Comparison of ENCODE assay signal across 21 cellular contexts in genomic region chr1:35531368-35531767, GRCh38. TPM values are rescaled to one million over a fixed set of nuclear protein-coding genes. Genes with fewer than 3 reads are reported as not detected.
DNase-seq lines count a peak whose midpoint lies in the region; ATAC-seq and TF ChIP-seq lines count a peak whose summit lies in the region.
"Had no signal": no experiment of that assay in that cellular context is flagged by ENCODE, and none has a peak within 500 bp of the region (broad histone marks: within the 10 kb centered on the region; RNA-seq: fewer than 3 reads in every experiment).

No MANE protein-coding gene starts in this region.

- DNase-seq in Right ventricle myocardium inferior (ENCODE audit: missing footprints) (no peak), right atrium auricular region (ENCODE audit: low spot score) (no peak), chondrocyte (ENCODE audit: low spot score) (no peak), left ventricle myocardium inferior (no peak), iPS DF 6.9 (ENCODE audit: low read depth, low spot score) (no peak), GM13976 (ENCODE audit: low spot score) (no peak), anterior cingulate cortex (lab: John Stamatoyannopoulos, UW) (no peak)
- DNase-seq in activated T-cell treated with anti-CD3 and anti-CD28 coated beads, Interleukin-2, amount 50 U/mL, for 24 hours: no peak
- DNase-seq: CD4-positive, alpha-beta T cell; CD8-positive, alpha-beta memory T cell; DMS 273 treated with DMSO at 0.1 percent for 48 hours; DMS79; GF-D8; GM23248; H7; HCEC 1CT had no signal

- peaks cover 23% of the 10 kb centered on the region for H3K36me3 Mint-ChIP-seq in chondrocyte (ENCODE audit: low read depth)
- H3K36me3 Mint-ChIP-seq in activated T-cell treated with anti-CD3 and anti-CD28 coated beads, Interleukin-2, amount 50 U/mL, for 24 hours (ENCODE audit: low read depth): peaks cover 62% of the 10 kb centered on the region

- intact Hi-C loops in Right ventricle myocardium inferior (cut with DNase I) (no loop called here), left ventricle myocardium inferior (cut with micrococcal nuclease) (no loop called here)

- H3K4me1 Mint-ChIP-seq in chondrocyte (ENCODE audit: low read depth): peaks cover 47% of the 10 kb centered on the region
- H3K4me1 Mint-ChIP-seq in activated T-cell treated with anti-CD3 and anti-CD28 coated beads, Interleukin-2, amount 50 U/mL, for 24 hours (ENCODE audit: low read depth): peaks cover 24% of the 10 kb centered on the region
- H3K4me1 Mint-ChIP-seq: CD14-positive monocyte had no signal

- H3K27me3 Mint-ChIP-seq in chondrocyte (ENCODE audit: low read depth): no peaks in the 10 kb centered on the region
- H3K27me3 Mint-ChIP-seq in activated T-cell treated with anti-CD3 and anti-CD28 coated beads, Interleukin-2, amount 50 U/mL, for 24 hours: no peaks in the 10 kb centered on the region
- H3K27me3 Mint-ChIP-seq: B cell; CD4-positive, alpha-beta T cell; CD8-positive, alpha-beta memory T cell had no signal

- no CpG with 5 or more reads among the region's 6 CpGs for WGBS in iPS DF 6.9 (ENCODE audit: insufficient coverage, insufficient read length)

- H3K27ac Mint-ChIP-seq in chondrocyte (ENCODE audit: unreplicated experiment): peak overlapping the region; percentile 28
- H3K27ac Mint-ChIP-seq in activated T-cell treated with anti-CD3 and anti-CD28 coated beads, Interleukin-2, amount 50 U/mL, for 24 hours: no peak overlapping the region
- H3K27ac Mint-ChIP-seq: B cell; CD4-positive, alpha-beta T cell had no signal

- H3K4me1 ChIP-seq in right atrium auricular region (peaks cover 0 to 20% of the 10 kb centered on the region in 2 donors), left ventricle myocardium inferior (peaks cover 57% of the 10 kb centered on the region), iPS DF 6.9 (ENCODE audit: control insufficient read depth, insufficient read depth, low read length) (peaks cover 2% of the 10 kb centered on the region; the same call in 1 of the 2 replicates)
- H3K4me1 ChIP-seq: BLaER1 treated with 17β-estradiol and CSF1 and Interleukin-3, amounts not matched to agents 10 nM and 100 nM had no signal

- H3K9me3 Mint-ChIP-seq in chondrocyte (ENCODE audit: low read depth): peaks cover 28% of the 10 kb centered on the region
- peaks cover 13% of the 10 kb centered on the region for H3K9me3 Mint-ChIP-seq in activated T-cell treated with anti-CD3 and anti-CD28 coated beads, Interleukin-2, amount 50 U/mL, for 24 hours

- H3K27ac ChIP-seq in right atrium auricular region (peak overlapping the region in 1 of 2 donors; percentile 36), left ventricle myocardium inferior (replicated peaks) (peak overlapping the region; percentile 72), iPS DF 6.9 (ENCODE audit: low read length) (no peak overlapping the region)
- H3K27ac ChIP-seq: 22Rv1; BLaER1 treated with 17β-estradiol and CSF1 and Interleukin-3, amounts not matched to agents 10 nM and 100 nM; GM23248 had no signal

- no peak overlapping the region for H3K4me3 ChIP-seq in right atrium auricular region
- no peak overlapping the region for H3K4me3 ChIP-seq in left ventricle myocardium inferior
- H3K4me3 ChIP-seq in iPS DF 6.9 (ENCODE audit: low read length): peak overlapping the region; percentile 12; the same call in 1 of the 2 replicates
- H3K4me3 ChIP-seq: GM23248 had no signal

- H3K36me3 ChIP-seq in right atrium auricular region: peaks cover 16% of the 10 kb centered on the region
- peaks cover 11% of the 10 kb centered on the region for H3K36me3 ChIP-seq in left ventricle myocardium inferior
- peaks cover 8% of the 10 kb centered on the region for H3K36me3 ChIP-seq in iPS DF 6.9 (ENCODE audit: control insufficient read depth, insufficient read depth, low read length)

- no peaks in the 10 kb centered on the region for H3K27me3 ChIP-seq in right atrium auricular region
- no peaks in the 10 kb centered on the region for H3K27me3 ChIP-seq in left ventricle myocardium inferior (ENCODE audit: low read depth)
- no peaks in the 10 kb centered on the region for H3K27me3 ChIP-seq in iPS DF 6.9 (ENCODE audit: control insufficient read depth, insufficient read depth, low read length)
- H3K27me3 ChIP-seq: BLaER1 treated with 17β-estradiol and CSF1 and Interleukin-3, amounts not matched to agents 10 nM and 100 nM had no signal

- no peak overlapping the region for H3K4me3 Mint-ChIP-seq in chondrocyte (ENCODE audit: unreplicated experiment)
- no peak overlapping the region for H3K4me3 Mint-ChIP-seq in activated T-cell treated with anti-CD3 and anti-CD28 coated beads, Interleukin-2, amount 50 U/mL, for 24 hours
- H3K4me3 Mint-ChIP-seq: B cell; CD14-positive monocyte; CD4-positive, alpha-beta T cell; CD8-positive, alpha-beta memory T cell had no signal

- no peaks in the 10 kb centered on the region for H3K9me3 ChIP-seq in right atrium auricular region
- peaks cover 7% of the 10 kb centered on the region for H3K9me3 ChIP-seq in left ventricle myocardium inferior (replicated peaks)
- no peaks in the 10 kb centered on the region for H3K9me3 ChIP-seq in iPS DF 6.9 (ENCODE audit: control insufficient read depth, insufficient read depth, low read length)

- peak; percentile 32 for ATAC-seq in Right ventricle myocardium inferior

- TF ChIP-seq CTCF in right atrium auricular region (IDR thresholded peaks at IDR 0.05) (no peak), chondrocyte (IDR thresholded peaks at IDR 0.05) (no peak), left ventricle myocardium inferior (IDR thresholded peaks at IDR 0.05; ENCODE audit: borderline replicate concordance) (no peak), GM13976 (IDR thresholded peaks at IDR 0.05; ENCODE audit: borderline replicate concordance, control extremely low read depth, extremely low read depth, insufficient read depth, missing control alignments) (no peak)

- in situ Hi-C loops in GM13976 (cut with MboI; ENCODE audit: low sequenced_read_pairs, unreplicated experiment): no loop called here

RNA-seq across cellular contexts. Expression of gene KIAA0319L, which starts 25.8 kb away (rescaled TPM):
- 67.7 TPM for total RNA-seq in Right ventricle myocardium inferior
- 10 to 100 TPM; 62.5 to 95.0 TPM for total RNA-seq in right atrium auricular region
- total RNA-seq in chondrocyte: 26.9 to 40.8 TPM (median 28.7 TPM) in 3 replicates
- total RNA-seq in left ventricle myocardium inferior: 64.3 TPM

RNA-seq across cellular contexts. Expression of gene NCDN, which starts 26.2 kb away (rescaled TPM):
- 22.8 TPM for total RNA-seq in Right ventricle myocardium inferior
- 10 to 100 TPM; 30.6 to 33.7 TPM for total RNA-seq in right atrium auricular region
- 35.3 to 46.5 TPM (median 36.4 TPM) in 3 replicates for total RNA-seq in chondrocyte
- total RNA-seq in left ventricle myocardium inferior: 26.1 TPM

RNA-seq across cellular contexts. Expression of gene TFAP2E, which starts 41.7 kb away (rescaled TPM):
- not detected for total RNA-seq in Right ventricle myocardium inferior
- total RNA-seq in right atrium auricular region: not detected
- total RNA-seq in chondrocyte: 0.92 to 1.4 TPM (median 0.97 TPM) in 3 replicates
- 0.30 TPM for total RNA-seq in left ventricle myocardium inferior
- total RNA-seq: G401, GM23248 had no signal
